In the genomic region with DNA sequence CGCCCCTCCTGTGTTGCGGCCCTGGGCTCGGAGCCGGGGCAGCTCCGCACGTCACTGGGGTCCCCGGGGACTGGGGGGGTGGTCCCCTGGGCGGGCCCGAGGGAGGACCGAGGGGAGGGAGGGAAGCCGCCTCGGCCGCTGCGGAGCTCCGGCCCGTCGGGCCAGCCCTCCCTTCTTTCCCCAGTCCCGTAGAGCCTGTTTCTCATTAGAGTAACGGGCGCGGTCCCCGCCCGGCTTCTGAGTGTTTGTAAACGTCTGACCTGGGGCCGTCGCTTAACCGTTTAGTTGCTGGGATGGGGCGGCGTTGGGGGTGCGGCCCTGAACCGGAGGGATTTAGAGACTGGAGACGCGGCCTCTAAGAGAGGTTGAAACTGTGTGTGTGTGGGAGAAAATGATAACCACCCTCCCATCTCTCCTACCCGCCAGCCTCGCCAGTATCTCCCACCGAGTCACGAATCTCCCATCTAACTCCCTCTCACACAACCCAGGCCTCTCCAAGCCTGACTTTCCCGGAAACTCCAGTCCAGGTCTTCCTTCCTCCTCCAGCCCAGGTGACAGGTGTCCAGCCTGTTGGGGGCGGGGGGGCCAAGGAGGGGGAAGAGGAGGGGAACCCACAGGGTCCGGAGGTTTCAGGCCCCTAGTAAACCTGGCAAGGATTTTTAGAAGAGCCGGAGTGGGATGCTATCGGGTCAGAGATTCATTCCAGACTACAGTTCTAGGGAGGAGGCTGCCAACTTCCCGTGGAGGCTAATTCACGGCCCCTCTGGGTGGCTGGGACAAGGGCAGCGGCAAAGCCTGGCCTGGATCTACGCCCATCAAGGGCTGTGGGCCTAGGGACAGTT, we compare ENCODE assay signal across 1 cellular context.
TF ChIP-seq lines count a peak whose summit lies in the region.

No MANE protein-coding gene starts in this region.

TF ChIP-seq in HepG2, 621 proteins besides CTCF, POLR2A, EP300 and RAD21 (continued from another document and continues in another):
- TF ChIP-seq, protein P1, sequence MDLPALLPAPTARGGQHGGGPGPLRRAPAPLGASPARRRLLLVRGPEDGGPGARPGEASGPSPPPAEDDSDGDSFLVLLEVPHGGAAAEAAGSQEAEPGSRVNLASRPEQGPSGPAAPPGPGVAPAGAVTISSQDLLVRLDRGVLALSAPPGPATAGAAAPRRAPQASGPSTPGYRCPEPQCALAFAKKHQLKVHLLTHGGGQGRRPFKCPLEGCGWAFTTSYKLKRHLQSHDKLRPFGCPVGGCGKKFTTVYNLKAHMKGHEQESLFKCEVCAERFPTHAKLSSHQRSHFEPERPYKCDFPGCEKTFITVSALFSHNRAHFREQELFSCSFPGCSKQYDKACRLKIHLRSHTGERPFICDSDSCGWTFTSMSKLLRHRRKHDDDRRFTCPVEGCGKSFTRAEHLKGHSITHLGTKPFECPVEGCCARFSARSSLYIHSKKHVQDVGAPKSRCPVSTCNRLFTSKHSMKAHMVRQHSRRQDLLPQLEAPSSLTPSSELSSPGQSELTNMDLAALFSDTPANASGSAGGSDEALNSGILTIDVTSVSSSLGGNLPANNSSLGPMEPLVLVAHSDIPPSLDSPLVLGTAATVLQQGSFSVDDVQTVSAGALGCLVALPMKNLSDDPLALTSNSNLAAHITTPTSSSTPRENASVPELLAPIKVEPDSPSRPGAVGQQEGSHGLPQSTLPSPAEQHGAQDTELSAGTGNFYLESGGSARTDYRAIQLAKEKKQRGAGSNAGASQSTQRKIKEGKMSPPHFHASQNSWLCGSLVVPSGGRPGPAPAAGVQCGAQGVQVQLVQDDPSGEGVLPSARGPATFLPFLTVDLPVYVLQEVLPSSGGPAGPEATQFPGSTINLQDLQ (CRISPR knock-in tag; IDR thresholded peaks at IDR 0.05): no peak
- TF ChIP-seq ZNF230 (CRISPR knock-in tag; IDR thresholded peaks at IDR 0.05) (peak; percentile 90; the same call in 1 of the 2 replicates), NFYC (CRISPR knock-in tag; IDR thresholded peaks at IDR 0.05) (0 out of 2 replicates have a peak, but pooled peaks have one; percentile 11), PRMT3 (CRISPR knock-in tag; IDR thresholded peaks at IDR 0.05; ENCODE audit: borderline replicate concordance, low read depth) (no peak), HIVEP1 (CRISPR knock-in tag; IDR thresholded peaks at IDR 0.05) (peak; percentile 61; the same call in 1 of the 2 replicates), ZNF556 (CRISPR knock-in tag; IDR thresholded peaks at IDR 0.05; ENCODE audit: borderline replicate concordance) (peak; percentile 83; the same call in 1 of the 2 replicates), SRY (CRISPR knock-in tag; IDR thresholded peaks at IDR 0.05) (no peak; the same call in 1 of the 2 replicates), KDM1A (CRISPR knock-in tag; IDR thresholded peaks at IDR 0.05) (0 out of 2 replicates have a peak, but pooled peaks have one; percentile 13), NONO (IDR thresholded peaks at IDR 0.05) (no peak), NONO (CRISPR knock-in tag; conservative IDR thresholded peaks at IDR 0.05) (peak; percentile 87), NR1H2 (CRISPR knock-in tag; IDR thresholded peaks at IDR 0.05; ENCODE audit: borderline replicate concordance, low read depth) (no peak), GATAD1 (CRISPR knock-in tag; IDR thresholded peaks at IDR 0.05) (peak; percentile 69; the same call in 1 of the 2 replicates), CBFB (CRISPR knock-in tag; IDR thresholded peaks at IDR 0.05) (no peak), ZBTB20 (CRISPR knock-in tag; IDR thresholded peaks at IDR 0.05; ENCODE audit: borderline replicate concordance, low read depth) (peak; percentile 44; the same call in 1 of the 2 replicates), ZNF33B (CRISPR knock-in tag; IDR thresholded peaks at IDR 0.05) (no peak), ZNF10 (CRISPR knock-in tag; IDR thresholded peaks at IDR 0.05; ENCODE audit: borderline replicate concordance, low read depth) (no peak), POGZ (CRISPR knock-in tag; IDR thresholded peaks at IDR 0.05) (peak; percentile 51; the same call in 1 of the 2 replicates), THAP11 (CRISPR knock-in tag; IDR thresholded peaks at IDR 0.05) (peak; percentile 51; the same call in 1 of the 2 replicates), ZNF343 (CRISPR knock-in tag; IDR thresholded peaks at IDR 0.05) (peak; percentile 93; the same call in 1 of the 2 replicates), SRSF9 (IDR thresholded peaks at IDR 0.05; ENCODE audit: borderline replicate concordance, insufficient read depth, low read depth, low read length, poor library complexity, severe bottlenecking) (no peak), ZNF891 (CRISPR knock-in tag; IDR thresholded peaks at IDR 0.05) (no peak), JDP2 (CRISPR knock-in tag; IDR thresholded peaks at IDR 0.05; ENCODE audit: borderline replicate concordance) (no peak), ZNF598 (CRISPR knock-in tag; IDR thresholded peaks at IDR 0.05; ENCODE audit: borderline replicate concordance) (no peak), RFX1 (IDR thresholded peaks at IDR 0.05) (no peak), HNRNPL (IDR thresholded peaks at IDR 0.05; ENCODE audit: low read depth, low read length) (0 out of 2 replicates have a peak, but pooled peaks have one; percentile 9), JARID2 (CRISPR knock-in tag; IDR thresholded peaks at IDR 0.05; ENCODE audit: insufficient replicate concordance) (no peak), MYC (CRISPR knock-in tag; IDR thresholded peaks at IDR 0.05; ENCODE audit: borderline replicate concordance) (peak; percentile 62; the same call in 1 of the 2 replicates), MATR3 (CRISPR knock-in tag; IDR thresholded peaks at IDR 0.05) (no peak), ZNF670 (CRISPR knock-in tag; IDR thresholded peaks at IDR 0.05; ENCODE audit: borderline replicate concordance) (0 out of 2 replicates have a peak, but pooled peaks have one; percentile 30), CBX5 (CRISPR knock-in tag; IDR thresholded peaks at IDR 0.05; ENCODE audit: borderline replicate concordance) (0 out of 2 replicates have a peak, but pooled peaks have one; percentile 26), ASH2L (IDR thresholded peaks at IDR 0.05; ENCODE audit: insufficient read length, low read depth, low read length) (no peak), NPAS2 (CRISPR knock-in tag; IDR thresholded peaks at IDR 0.05; ENCODE audit: borderline replicate concordance) (no peak), ARHGAP35 (CRISPR knock-in tag; IDR thresholded peaks at IDR 0.05; ENCODE audit: borderline replicate concordance) (no peak; the same call in 1 of the 2 replicates), ZMYM2 (CRISPR knock-in tag; IDR thresholded peaks at IDR 0.05) (no peak), SATB2 (CRISPR knock-in tag; IDR thresholded peaks at IDR 0.05) (no peak), TGIF2 (CRISPR knock-in tag; IDR thresholded peaks at IDR 0.05) (peak; percentile 31; the same call in 1 of the 2 replicates), HNRNPLL (IDR thresholded peaks at IDR 0.05; ENCODE audit: low read depth, low read length, poor library complexity, severe bottlenecking) (peak; percentile 48)
- TF ChIP-seq, protein P2, sequence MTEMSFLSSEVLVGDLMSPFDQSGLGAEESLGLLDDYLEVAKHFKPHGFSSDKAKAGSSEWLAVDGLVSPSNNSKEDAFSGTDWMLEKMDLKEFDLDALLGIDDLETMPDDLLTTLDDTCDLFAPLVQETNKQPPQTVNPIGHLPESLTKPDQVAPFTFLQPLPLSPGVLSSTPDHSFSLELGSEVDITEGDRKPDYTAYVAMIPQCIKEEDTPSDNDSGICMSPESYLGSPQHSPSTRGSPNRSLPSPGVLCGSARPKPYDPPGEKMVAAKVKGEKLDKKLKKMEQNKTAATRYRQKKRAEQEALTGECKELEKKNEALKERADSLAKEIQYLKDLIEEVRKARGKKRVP (CRISPR knock-in tag; IDR thresholded peaks at IDR 0.05): no peak
- TF ChIP-seq, protein P3, sequence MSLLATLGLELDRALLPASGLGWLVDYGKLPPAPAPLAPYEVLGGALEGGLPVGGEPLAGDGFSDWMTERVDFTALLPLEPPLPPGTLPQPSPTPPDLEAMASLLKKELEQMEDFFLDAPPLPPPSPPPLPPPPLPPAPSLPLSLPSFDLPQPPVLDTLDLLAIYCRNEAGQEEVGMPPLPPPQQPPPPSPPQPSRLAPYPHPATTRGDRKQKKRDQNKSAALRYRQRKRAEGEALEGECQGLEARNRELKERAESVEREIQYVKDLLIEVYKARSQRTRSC (CRISPR knock-in tag; IDR thresholded peaks at IDR 0.05; ENCODE audit: low read depth): no peak
- TF ChIP-seq, protein P4, sequence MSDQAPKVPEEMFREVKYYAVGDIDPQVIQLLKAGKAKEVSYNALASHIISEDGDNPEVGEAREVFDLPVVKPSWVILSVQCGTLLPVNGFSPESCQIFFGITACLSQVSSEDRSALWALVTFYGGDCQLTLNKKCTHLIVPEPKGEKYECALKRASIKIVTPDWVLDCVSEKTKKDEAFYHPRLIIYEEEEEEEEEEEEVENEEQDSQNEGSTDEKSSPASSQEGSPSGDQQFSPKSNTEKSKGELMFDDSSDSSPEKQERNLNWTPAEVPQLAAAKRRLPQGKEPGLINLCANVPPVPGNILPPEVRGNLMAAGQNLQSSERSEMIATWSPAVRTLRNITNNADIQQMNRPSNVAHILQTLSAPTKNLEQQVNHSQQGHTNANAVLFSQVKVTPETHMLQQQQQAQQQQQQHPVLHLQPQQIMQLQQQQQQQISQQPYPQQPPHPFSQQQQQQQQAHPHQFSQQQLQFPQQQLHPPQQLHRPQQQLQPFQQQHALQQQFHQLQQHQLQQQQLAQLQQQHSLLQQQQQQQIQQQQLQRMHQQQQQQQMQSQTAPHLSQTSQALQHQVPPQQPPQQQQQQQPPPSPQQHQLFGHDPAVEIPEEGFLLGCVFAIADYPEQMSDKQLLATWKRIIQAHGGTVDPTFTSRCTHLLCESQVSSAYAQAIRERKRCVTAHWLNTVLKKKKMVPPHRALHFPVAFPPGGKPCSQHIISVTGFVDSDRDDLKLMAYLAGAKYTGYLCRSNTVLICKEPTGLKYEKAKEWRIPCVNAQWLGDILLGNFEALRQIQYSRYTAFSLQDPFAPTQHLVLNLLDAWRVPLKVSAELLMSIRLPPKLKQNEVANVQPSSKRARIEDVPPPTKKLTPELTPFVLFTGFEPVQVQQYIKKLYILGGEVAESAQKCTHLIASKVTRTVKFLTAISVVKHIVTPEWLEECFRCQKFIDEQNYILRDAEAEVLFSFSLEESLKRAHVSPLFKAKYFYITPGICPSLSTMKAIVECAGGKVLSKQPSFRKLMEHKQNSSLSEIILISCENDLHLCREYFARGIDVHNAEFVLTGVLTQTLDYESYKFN (CRISPR knock-in tag; conservative IDR thresholded peaks at IDR 0.05): peak; percentile 57
- TF ChIP-seq, protein P5, sequence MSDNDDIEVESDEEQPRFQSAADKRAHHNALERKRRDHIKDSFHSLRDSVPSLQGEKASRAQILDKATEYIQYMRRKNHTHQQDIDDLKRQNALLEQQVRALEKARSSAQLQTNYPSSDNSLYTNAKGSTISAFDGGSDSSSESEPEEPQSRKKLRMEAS (IDR thresholded peaks at IDR 0.05): peak; percentile 25; the same call in 1 of the 2 replicates
- TF ChIP-seq, protein P6, sequence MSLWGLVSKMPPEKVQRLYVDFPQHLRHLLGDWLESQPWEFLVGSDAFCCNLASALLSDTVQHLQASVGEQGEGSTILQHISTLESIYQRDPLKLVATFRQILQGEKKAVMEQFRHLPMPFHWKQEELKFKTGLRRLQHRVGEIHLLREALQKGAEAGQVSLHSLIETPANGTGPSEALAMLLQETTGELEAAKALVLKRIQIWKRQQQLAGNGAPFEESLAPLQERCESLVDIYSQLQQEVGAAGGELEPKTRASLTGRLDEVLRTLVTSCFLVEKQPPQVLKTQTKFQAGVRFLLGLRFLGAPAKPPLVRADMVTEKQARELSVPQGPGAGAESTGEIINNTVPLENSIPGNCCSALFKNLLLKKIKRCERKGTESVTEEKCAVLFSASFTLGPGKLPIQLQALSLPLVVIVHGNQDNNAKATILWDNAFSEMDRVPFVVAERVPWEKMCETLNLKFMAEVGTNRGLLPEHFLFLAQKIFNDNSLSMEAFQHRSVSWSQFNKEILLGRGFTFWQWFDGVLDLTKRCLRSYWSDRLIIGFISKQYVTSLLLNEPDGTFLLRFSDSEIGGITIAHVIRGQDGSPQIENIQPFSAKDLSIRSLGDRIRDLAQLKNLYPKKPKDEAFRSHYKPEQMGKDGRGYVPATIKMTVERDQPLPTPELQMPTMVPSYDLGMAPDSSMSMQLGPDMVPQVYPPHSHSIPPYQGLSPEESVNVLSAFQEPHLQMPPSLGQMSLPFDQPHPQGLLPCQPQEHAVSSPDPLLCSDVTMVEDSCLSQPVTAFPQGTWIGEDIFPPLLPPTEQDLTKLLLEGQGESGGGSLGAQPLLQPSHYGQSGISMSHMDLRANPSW (CRISPR knock-in tag; IDR thresholded peaks at IDR 0.05; ENCODE audit: borderline replicate concordance): peak; percentile 90; the same call in 1 of the 2 replicates
- TF ChIP-seq, protein P7, sequence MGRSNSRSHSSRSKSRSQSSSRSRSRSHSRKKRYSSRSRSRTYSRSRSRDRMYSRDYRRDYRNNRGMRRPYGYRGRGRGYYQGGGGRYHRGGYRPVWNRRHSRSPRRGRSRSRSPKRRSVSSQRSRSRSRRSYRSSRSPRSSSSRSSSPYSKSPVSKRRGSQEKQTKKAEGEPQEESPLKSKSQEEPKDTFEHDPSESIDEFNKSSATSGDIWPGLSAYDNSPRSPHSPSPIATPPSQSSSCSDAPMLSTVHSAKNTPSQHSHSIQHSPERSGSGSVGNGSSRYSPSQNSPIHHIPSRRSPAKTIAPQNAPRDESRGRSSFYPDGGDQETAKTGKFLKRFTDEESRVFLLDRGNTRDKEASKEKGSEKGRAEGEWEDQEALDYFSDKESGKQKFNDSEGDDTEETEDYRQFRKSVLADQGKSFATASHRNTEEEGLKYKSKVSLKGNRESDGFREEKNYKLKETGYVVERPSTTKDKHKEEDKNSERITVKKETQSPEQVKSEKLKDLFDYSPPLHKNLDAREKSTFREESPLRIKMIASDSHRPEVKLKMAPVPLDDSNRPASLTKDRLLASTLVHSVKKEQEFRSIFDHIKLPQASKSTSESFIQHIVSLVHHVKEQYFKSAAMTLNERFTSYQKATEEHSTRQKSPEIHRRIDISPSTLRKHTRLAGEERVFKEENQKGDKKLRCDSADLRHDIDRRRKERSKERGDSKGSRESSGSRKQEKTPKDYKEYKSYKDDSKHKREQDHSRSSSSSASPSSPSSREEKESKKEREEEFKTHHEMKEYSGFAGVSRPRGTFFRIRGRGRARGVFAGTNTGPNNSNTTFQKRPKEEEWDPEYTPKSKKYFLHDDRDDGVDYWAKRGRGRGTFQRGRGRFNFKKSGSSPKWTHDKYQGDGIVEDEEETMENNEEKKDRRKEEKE (IDR thresholded peaks at IDR 0.05): no peak
- TF ChIP-seq, protein P8, sequence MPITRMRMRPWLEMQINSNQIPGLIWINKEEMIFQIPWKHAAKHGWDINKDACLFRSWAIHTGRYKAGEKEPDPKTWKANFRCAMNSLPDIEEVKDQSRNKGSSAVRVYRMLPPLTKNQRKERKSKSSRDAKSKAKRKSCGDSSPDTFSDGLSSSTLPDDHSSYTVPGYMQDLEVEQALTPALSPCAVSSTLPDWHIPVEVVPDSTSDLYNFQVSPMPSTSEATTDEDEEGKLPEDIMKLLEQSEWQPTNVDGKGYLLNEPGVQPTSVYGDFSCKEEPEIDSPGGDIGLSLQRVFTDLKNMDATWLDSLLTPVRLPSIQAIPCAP (CRISPR knock-in tag; IDR thresholded peaks at IDR 0.05; ENCODE audit: low read depth): no peak
- TF ChIP-seq, protein P9, sequence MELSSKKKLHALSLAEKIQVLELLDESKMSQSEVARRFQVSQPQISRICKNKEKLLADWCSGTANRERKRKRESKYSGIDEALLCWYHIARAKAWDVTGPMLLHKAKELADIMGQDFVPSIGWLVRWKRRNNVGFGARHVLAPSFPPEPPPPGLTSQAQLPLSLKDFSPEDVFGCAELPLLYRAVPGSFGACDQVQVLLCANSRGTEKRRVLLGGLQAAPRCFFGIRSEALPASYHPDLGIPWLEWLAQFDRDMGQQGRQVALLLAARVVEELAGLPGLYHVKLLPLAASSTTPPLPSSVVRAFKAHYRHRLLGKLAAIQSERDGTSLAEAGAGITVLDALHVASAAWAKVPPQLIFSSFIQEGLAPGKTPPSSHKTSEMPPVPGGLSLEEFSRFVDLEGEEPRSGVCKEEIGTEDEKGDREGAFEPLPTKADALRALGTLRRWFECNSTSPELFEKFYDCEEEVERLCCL (CRISPR knock-in tag; IDR thresholded peaks at IDR 0.05; ENCODE audit: borderline replicate concordance): peak; percentile 83
